10 cellular contexts compared by ENCODE assay signal in the genomic region with DNA sequence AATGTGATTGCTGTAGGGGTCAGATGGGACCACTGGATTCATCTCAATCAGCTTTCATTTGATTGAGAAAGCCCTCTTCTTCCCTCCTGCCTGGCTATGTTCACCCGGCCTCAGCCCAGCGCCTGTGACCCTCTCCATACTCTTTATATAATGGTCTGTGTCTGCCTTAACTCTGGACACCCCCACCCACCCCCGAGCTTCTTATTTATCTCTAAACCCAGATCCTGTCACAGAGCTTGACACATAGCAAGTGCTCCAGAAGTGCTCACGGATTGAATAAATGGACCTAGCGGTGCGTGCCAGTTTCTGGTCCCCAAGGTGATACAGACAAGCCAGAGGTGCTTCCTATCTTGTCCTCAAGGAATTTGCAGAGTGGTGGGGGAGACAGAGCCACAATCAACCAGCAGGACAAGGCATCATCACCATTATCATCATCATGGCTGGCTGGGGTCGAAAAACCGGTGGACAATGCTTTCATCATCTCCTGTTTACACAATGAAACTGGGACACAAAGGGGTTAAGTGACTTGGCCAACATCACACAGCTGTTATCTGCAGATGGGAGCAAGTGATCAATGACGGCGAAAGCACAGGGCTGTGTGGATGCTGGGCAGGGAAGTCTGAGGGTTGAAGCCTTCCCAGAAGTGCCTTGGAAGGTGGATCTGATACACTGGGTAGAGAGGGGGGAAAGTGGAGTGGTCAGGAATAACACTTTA. TPM values are rescaled to one million over a fixed set of nuclear protein-coding genes. Genes with fewer than 3 reads are reported as not detected.
DNase-seq lines count a peak whose midpoint lies in the region; ATAC-seq, FAIRE-seq and TF ChIP-seq lines count a peak whose summit lies in the region.
"Had no signal": no experiment of that assay in that cellular context is flagged by ENCODE, and none has a peak within 500 bp of the region (broad histone marks: within the 10 kb centered on the region; RNA-seq: fewer than 3 reads in every experiment).

No MANE protein-coding gene starts in this region.

- TF ChIP-seq CTCF in right lobe of liver (IDR thresholded peaks at IDR 0.05) (no peak), stomach (IDR thresholded peaks at IDR 0.05) (no peak)

- 23% methylated on average over 10 of the region's 10 CpGs for WGBS in right lobe of liver (ENCODE audit: insufficient coverage, low coverage, low lambda C conversion rate, missing lambda C conversion rate)
- WGBS in stomach, 5 donors = 48 to 59% (median 53%) methylated on average over 10 of the region's 10 CpGs

- DNase-seq in HTR-8/SVneo (ENCODE audit: insufficient read length, low spot score) = no peak
- DNase-seq in SJSA1 (ENCODE audit: low read depth in 1 of 2, low spot score in 2 of 2) = no peak
- DNase-seq in right lobe of liver = peak in 1 of 3 donors; percentile 23
- no peak for DNase-seq in stomach
- DNase-seq in T1000 (lab: John Stamatoyannopoulos, UW) = no peak
- no peak for DNase-seq in H4 (ENCODE audit: low spot score)
- DNase-seq: activated T-cell treated with anti-CD3 and anti-CD28 coated beads, Interleukin-2, amount 50 U/mL, for 48 hours; central memory CD4-positive, alpha-beta T cell; DMS79 treated with DMSO at 0.1 percent for 48 hours had no signal

- H3K27me3 ChIP-seq in SJSA1 (replicated peaks) = no peaks in the 10 kb centered on the region
- no peaks in the 10 kb centered on the region for H3K27me3 ChIP-seq in right lobe of liver
- peaks cover 0 to 42% (median 12%) of the 10 kb centered on the region in 3 donors for H3K27me3 ChIP-seq in stomach

- peak overlapping the region; percentile 67 for H3K27ac ChIP-seq in SJSA1
- peak overlapping the region in 2 of 3 donors; percentile 18 to 54 for H3K27ac ChIP-seq in right lobe of liver
- peak overlapping the region in 4 of 5 donors; percentile 0 to 86 (median 72) for H3K27ac ChIP-seq in stomach

- peak; percentile 76 for FAIRE-seq in HTR-8/SVneo (lab: Jason Lieb, UNC)

- H3K9me3 ChIP-seq in SJSA1 (replicated peaks) = no peaks in the 10 kb centered on the region
- no peaks in the 10 kb centered on the region for H3K9me3 ChIP-seq in right lobe of liver
- H3K9me3 ChIP-seq in stomach = no peaks in the 10 kb centered on the region

- intact Hi-C loops in right lobe of liver (cut with DNase I) = no loop called here
- intact Hi-C loops in stomach (cut with DNase I; ENCODE audit: low total_unique reads) = no loop called here

- H3K4me3 ChIP-seq in SJSA1 (no peak overlapping the region), right lobe of liver (no peak overlapping the region), stomach (no peak overlapping the region)

- TF ChIP-seq POLR2A in right lobe of liver (IDR thresholded peaks at IDR 0.05) = peak; percentile 35
- no peak for TF ChIP-seq POLR2A in stomach (IDR thresholded peaks at IDR 0.05)

- H3K4me1 ChIP-seq in SJSA1 (replicated peaks) (peaks cover 23% of the 10 kb centered on the region), right lobe of liver (peaks cover 0 to 19% (median 0%) of the 10 kb centered on the region in 4 donors), stomach (peaks cover 23 to 49% (median 36%) of the 10 kb centered on the region in 4 donors)

- no peak for TF ChIP-seq EP300 in stomach (IDR thresholded peaks at IDR 0.05)

- ATAC-seq in right lobe of liver (peak in 3 of 4 donors; percentile 47 to 62 (median 55)), HG02884 (IDR thresholded peaks at IDR 0.05; ENCODE audit: unreplicated experiment) (no peak)

- H3K36me3 ChIP-seq in SJSA1 = no peaks in the 10 kb centered on the region
- no peaks in the 10 kb centered on the region for H3K36me3 ChIP-seq in right lobe of liver
- no peaks in the 10 kb centered on the region for H3K36me3 ChIP-seq in stomach

RNA-seq across cellular contexts. Expression of gene LOXL4, which starts 2.2 kb away (rescaled TPM):
- 0.55 TPM in 1 of 2 replicates, not detected in the other for total RNA-seq in SJSA1 (2014; rRNA removed; shearing (Covaris generic))
- total RNA-seq in right lobe of liver (10 to 100 TPM in 3 of 6 experiments, 1 to 10 TPM in 1, under 1 TPM in 2; 0.51 to 33.4 (median 10.8) TPM), stomach (10 to 100 TPM in 1 of 5 donors, 1 to 10 TPM in 3, under 1 TPM in 1; 0.29 to 23.7 (median 2.0) TPM)
- 1 to 10 TPM; 1.2 to 1.6 (median 1.4) TPM for polyA plus RNA-seq in stomach
- 0.27 TPM in 1 of 2 replicates, not detected in the other for total RNA-seq in H4 (2014; rRNA removed; shearing (Covaris generic))
